ENCODE assay signal across 13 cellular contexts in the genomic region with DNA sequence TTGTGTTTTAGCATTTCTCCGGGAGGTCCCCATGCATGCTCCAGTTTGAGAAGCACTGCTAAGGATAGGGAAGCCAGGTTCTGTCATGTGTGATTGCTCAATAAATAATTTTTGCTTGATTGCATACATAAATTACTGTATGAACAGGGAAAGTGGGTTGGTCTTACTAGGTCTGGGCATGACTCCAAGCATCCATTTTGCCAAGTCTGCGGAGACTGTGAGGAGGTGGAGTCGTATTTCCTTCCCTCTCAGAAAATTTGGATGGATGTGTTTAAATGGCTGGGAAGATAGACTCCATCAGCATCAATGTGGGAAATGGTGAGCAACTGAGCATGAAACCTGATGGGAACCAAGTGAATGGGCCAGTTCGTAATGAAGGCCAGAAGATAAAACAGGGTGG.
DNase-seq lines count a peak whose midpoint lies in the region; ATAC-seq and TF ChIP-seq lines count a peak whose summit lies in the region.
"Had no signal": no experiment of that assay in that cellular context is flagged by ENCODE, and none has a peak within 500 bp of the region (broad histone marks: within the 10 kb centered on the region; RNA-seq: fewer than 3 reads in every experiment).

No MANE protein-coding gene starts in this region.

- H3K27me3 ChIP-seq in lung (ENCODE audit: control insufficient read depth, insufficient read depth) (no peaks in the 10 kb centered on the region), vagina (no peaks in the 10 kb centered on the region)

- TF ChIP-seq CTCF in AG10803 (conservative IDR thresholded peaks at IDR 0.05; ENCODE audit: low read length), result no peak
- no peak for TF ChIP-seq CTCF in brain (conservative IDR thresholded peaks at IDR 0.05)
- no peak for TF ChIP-seq CTCF in lung (IDR thresholded peaks at IDR 0.05; ENCODE audit: control extremely low read depth, extremely low read depth)
- no peak for TF ChIP-seq CTCF in vagina (IDR thresholded peaks at IDR 0.05)

- H3K4me3 Mint-ChIP-seq in brain, result peak overlapping the region in 4 of 5 experiments; percentile 8 to 75 (median 54)
- no peak overlapping the region for H3K4me3 Mint-ChIP-seq in activated CD4-positive, alpha-beta T cell treated with anti-CD3 and anti-CD28 coated beads, Interleukin-2, amount 10 ng/mL, durations not matched to agents 7 days and 5 days
- H3K4me3 Mint-ChIP-seq: activated T-helper 1 cell treated with anti-CD3 and anti-CD28 coated beads, Interleukin-12 subunit alpha, Interleukin-12 subunit beta, Interleukin-2, Interleukin-4 antibody, amounts not matched to agents 30 ng/mL and 10 ng/mL and 1 ng/mL, durations not matched to agents 14 hours and 24 hours and 36 hours; CD4-positive, alpha-beta memory T cell; dendritic cell treated with granulocyte-macrophage colony-stimulating factor and Interleukin-4, amounts not matched to agents 40 ng/mL and 50 ng/mL, for 4 days had no signal

- no peaks in the 10 kb centered on the region for H3K36me3 Mint-ChIP-seq in brain
- H3K36me3 Mint-ChIP-seq in activated CD4-positive, alpha-beta T cell treated with anti-CD3 and anti-CD28 coated beads, Interleukin-2, amount 10 ng/mL, durations not matched to agents 7 days and 5 days (ENCODE audit: low read depth), result no peaks in the 10 kb centered on the region
- H3K36me3 Mint-ChIP-seq: CD4-positive, alpha-beta memory T cell had no signal

- 56 to 68% methylated on average over 4 of the region's 4 CpGs for WGBS in lung, 2 donors

- CTCF ChIA-PET in activated CD4-positive, alpha-beta T cell treated with anti-CD3 and anti-CD28 coated beads, Interleukin-2, amount 10 ng/mL, durations not matched to agents 7 days and 5 days (lab: Charles Lee), result no interaction called here

- no peaks in the 10 kb centered on the region for H3K4me1 ChIP-seq in lung (ENCODE audit: control insufficient read depth in 2 of 2, insufficient read depth in 2 of 2, low read length in 2 of 2)
- no peaks in the 10 kb centered on the region for H3K4me1 ChIP-seq in vagina
- H3K4me1 ChIP-seq: pancreas had no signal

- H3K4me1 Mint-ChIP-seq in brain, result peaks cover 58% of the 10 kb centered on the region
- H3K4me1 Mint-ChIP-seq in activated CD4-positive, alpha-beta T cell treated with anti-CD3 and anti-CD28 coated beads, Interleukin-2, amount 10 ng/mL, durations not matched to agents 7 days and 5 days, result no peaks in the 10 kb centered on the region
- H3K4me1 Mint-ChIP-seq: CD4-positive, alpha-beta memory T cell had no signal

- no peaks in the 10 kb centered on the region for H3K36me3 ChIP-seq in lung (ENCODE audit: control insufficient read depth in 2 of 2, insufficient read depth in 2 of 2, low read length in 2 of 2)
- H3K36me3 ChIP-seq in vagina, result no peaks in the 10 kb centered on the region
- H3K36me3 ChIP-seq: pancreas had no signal

- no peak overlapping the region for H3K27ac ChIP-seq in lung (ENCODE audit: low read depth in 1 of 2, low read length in 1 of 2)
- no peak overlapping the region for H3K27ac ChIP-seq in vagina
- H3K27ac ChIP-seq: pancreas had no signal

- no peak for ATAC-seq in lung (ENCODE audit: insufficient read depth, low FRiP score)
- no peak for ATAC-seq in left lobe of liver

- H3K4me3 ChIP-seq in AG10803 (ENCODE audit: low read length) (no peak overlapping the region), lung (no peak overlapping the region), vagina (no peak overlapping the region)
- H3K4me3 ChIP-seq: pancreas had no signal

- H3K27ac Mint-ChIP-seq in brain, result peak overlapping the region; percentile 12 to 96 (median 85)
- H3K27ac Mint-ChIP-seq in activated CD4-positive, alpha-beta T cell treated with anti-CD3 and anti-CD28 coated beads, Interleukin-2, amount 10 ng/mL, durations not matched to agents 7 days and 5 days, result no peak overlapping the region
- H3K27ac Mint-ChIP-seq: activated T-helper 1 cell treated with anti-CD3 and anti-CD28 coated beads, Interleukin-12 subunit alpha, Interleukin-12 subunit beta, Interleukin-2, Interleukin-4 antibody, amounts not matched to agents 30 ng/mL and 10 ng/mL and 1 ng/mL, durations not matched to agents 14 hours and 24 hours and 36 hours; CD4-positive, alpha-beta memory T cell; dendritic cell treated with granulocyte-macrophage colony-stimulating factor and Interleukin-4, amounts not matched to agents 40 ng/mL and 50 ng/mL, for 4 days had no signal

- H3K9me3 ChIP-seq in lung (ENCODE audit: control insufficient read depth in 2 of 2, insufficient read depth in 1 of 2, low read length in 1 of 2) (no peaks in the 10 kb centered on the region), vagina (no peaks in the 10 kb centered on the region)
- H3K9me3 ChIP-seq: pancreas had no signal

- peaks cover 0 to 3% (median 0%) of the 10 kb centered on the region in 5 experiments for H3K9me3 Mint-ChIP-seq in brain
- no peaks in the 10 kb centered on the region for H3K9me3 Mint-ChIP-seq in activated CD4-positive, alpha-beta T cell treated with anti-CD3 and anti-CD28 coated beads, Interleukin-2, amount 10 ng/mL, durations not matched to agents 7 days and 5 days
- H3K9me3 Mint-ChIP-seq: activated T-helper 1 cell treated with anti-CD3 and anti-CD28 coated beads, Interleukin-12 subunit alpha, Interleukin-12 subunit beta, Interleukin-2, Interleukin-4 antibody, amounts not matched to agents 30 ng/mL and 10 ng/mL and 1 ng/mL, durations not matched to agents 14 hours and 24 hours and 36 hours; dendritic cell treated with granulocyte-macrophage colony-stimulating factor and Interleukin-4, amounts not matched to agents 40 ng/mL and 50 ng/mL, for 4 days had no signal

- POLR2A ChIA-PET in activated CD4-positive, alpha-beta T cell treated with anti-CD3 and anti-CD28 coated beads, Interleukin-2, amount 10 ng/mL, durations not matched to agents 7 days and 5 days (lab: Charles Lee), result no interaction called here

- DNase-seq in AG10803 (ENCODE audit: low read depth) (peak; percentile 85), NCI-H128 (lab: John Stamatoyannopoulos, UW; ENCODE audit: unreplicated experiment) (peak; percentile 7), lung (ENCODE audit: low spot score) (peak; percentile 39), putamen (ENCODE audit: low spot score) (no peak), vagina (ENCODE audit: extremely low spot score in 2 of 2) (no peak), left lobe of liver (ENCODE audit: low spot score) (no peak)
- no peak for DNase-seq in activated CD4-positive, alpha-beta T cell treated with anti-CD3 and anti-CD28 coated beads, Interleukin-2, amount 10 ng/mL, durations not matched to agents 7 days and 5 days
- DNase-seq: CD4-positive, alpha-beta memory T cell; NCI-H524; pancreas had no signal

- intact Hi-C loops in vagina (cut with DNase I), result no loop called here

- no peak for TF ChIP-seq POLR2A in vagina (IDR thresholded peaks at IDR 0.05)

- H3K27me3 Mint-ChIP-seq in brain, result no peaks in the 10 kb centered on the region
- H3K27me3 Mint-ChIP-seq in activated CD4-positive, alpha-beta T cell treated with anti-CD3 and anti-CD28 coated beads, Interleukin-2, amount 10 ng/mL, durations not matched to agents 7 days and 5 days, result no peaks in the 10 kb centered on the region

Comparison
In these comparisons a context has a peak if more than half of its experiments do, and no peak if none do; other contexts are left out.
1. DNase-seq: peak in AG10803 (single experiment), NCI-H128 (single experiment) and lung (single experiment); none in activated CD4-positive, alpha-beta T cell treated with anti-CD3 and anti-CD28 coated beads, Interleukin-2, amount 10 ng/mL, durations not matched to agents 7 days and 5 days (single experiment), putamen (single experiment), vagina (0 of 2) and left lobe of liver (single experiment).